Comparison of ENCODE assay signal across 8 cellular contexts in the genomic region with DNA sequence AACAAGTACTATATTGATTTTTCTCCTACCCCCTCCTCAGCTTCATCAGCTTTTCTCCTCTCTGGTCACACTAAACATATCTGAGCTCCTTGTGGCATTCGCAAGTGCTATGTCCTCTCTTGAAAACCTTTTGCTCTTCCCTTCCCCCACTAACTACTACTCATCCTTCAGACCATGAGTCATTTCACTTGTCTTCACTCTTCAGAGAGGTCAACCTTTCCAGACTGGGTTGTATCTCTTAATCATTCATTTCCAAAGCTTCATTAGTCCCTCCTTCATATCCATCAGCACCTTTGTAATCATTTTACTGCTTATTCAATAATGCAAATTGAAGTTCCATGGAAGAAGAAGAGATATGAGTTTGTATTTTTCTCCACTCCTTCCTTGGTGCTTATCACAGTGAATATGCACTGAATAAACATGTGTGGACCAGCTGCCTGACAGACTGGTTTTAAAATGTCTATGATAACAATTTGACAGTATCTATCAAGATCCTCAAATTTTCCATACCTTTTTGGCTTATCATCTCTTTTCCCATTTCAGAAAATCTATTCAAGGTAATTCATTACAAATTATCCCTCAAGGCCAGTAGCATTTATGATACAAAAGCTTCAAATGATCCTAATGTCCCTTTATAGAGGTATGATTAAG.
DNase-seq lines count a peak whose midpoint lies in the region; ATAC-seq, FAIRE-seq and TF ChIP-seq lines count a peak whose summit lies in the region.

No MANE protein-coding gene starts in this region.

- peak overlapping the region in 1 of 2 donors; percentile 77 for H3K27ac Mint-ChIP-seq in effector memory CD8-positive, alpha-beta T cell

- no peaks in the 10 kb centered on the region for H3K27me3 ChIP-seq in RWPE2 (ENCODE audit: insufficient read depth, poor library complexity, severe bottlenecking)

- H3K4me1 ChIP-seq in RWPE2 (ENCODE audit: insufficient read depth, poor library complexity, severe bottlenecking), result peaks cover 14% of the 10 kb centered on the region

- H3K4me1 Mint-ChIP-seq in effector memory CD8-positive, alpha-beta T cell (ENCODE audit: low read depth in 2 of 2), result peaks cover 5 to 14% of the 10 kb centered on the region in 2 donors

- peak overlapping the region; percentile 30 for H3K27ac ChIP-seq in RWPE2 (ENCODE audit: poor library complexity, severe bottlenecking)

- peaks cover 19% of the 10 kb centered on the region for H3K36me3 ChIP-seq in RWPE2 (ENCODE audit: low read depth)

- H3K27me3 Mint-ChIP-seq in effector memory CD8-positive, alpha-beta T cell, result no peaks in the 10 kb centered on the region

- no peak overlapping the region for H3K4me3 Mint-ChIP-seq in effector memory CD8-positive, alpha-beta T cell

- no peaks in the 10 kb centered on the region for H3K9me3 Mint-ChIP-seq in effector memory CD8-positive, alpha-beta T cell

- H3K4me3 ChIP-seq in RWPE2 (ENCODE audit: severe bottlenecking), result no peak overlapping the region

- TF ChIP-seq CTCF in RWPE2 (IDR thresholded peaks at IDR 0.05; ENCODE audit: poor library complexity, severe bottlenecking), result no peak

- FAIRE-seq in islet of Langerhans (lab: Jason Lieb, UNC), result peak; percentile 56

- ATAC-seq in GM18861 (IDR thresholded peaks at IDR 0.05; ENCODE audit: unreplicated experiment) (peak; percentile 94), HG02970 (IDR thresholded peaks at IDR 0.05; ENCODE audit: low FRiP score, unreplicated experiment) (peak; percentile 67), RWPE2 (ENCODE audit: low read depth) (peak; percentile 88), GM19455 (IDR thresholded peaks at IDR 0.05; ENCODE audit: unreplicated experiment) (no peak)
- ATAC-seq in effector memory CD8-positive, alpha-beta T cell (replicated peaks), result no peak

- DNase-seq in RWPE2 (ENCODE audit: low spot score), result no peak
- no peak for DNase-seq in NCI-H2171 treated with DMSO at 0.1 percent for 48 hours (lab: John Stamatoyannopoulos, UW)
- DNase-seq in NK-92 (lab: John Stamatoyannopoulos, UW; ENCODE audit: unreplicated experiment), result no peak
- DNase-seq in effector memory CD8-positive, alpha-beta T cell, result no peak

- no peaks in the 10 kb centered on the region for H3K9me3 ChIP-seq in RWPE2 (ENCODE audit: severe bottlenecking)

- peaks cover 38% of the 10 kb centered on the region for H3K36me3 Mint-ChIP-seq in effector memory CD8-positive, alpha-beta T cell (ENCODE audit: insufficient read depth)

Comparison
In these comparisons a context has a peak if more than half of its experiments do, and no peak if none do; other contexts are left out.
1. ATAC-seq: peak in GM18861 (single experiment), HG02970 (single experiment) and RWPE2 (single experiment); none in effector memory CD8-positive, alpha-beta T cell (single experiment) and GM19455 (single experiment).